1 cellular context compared by ENCODE assay signal in the genomic region with DNA sequence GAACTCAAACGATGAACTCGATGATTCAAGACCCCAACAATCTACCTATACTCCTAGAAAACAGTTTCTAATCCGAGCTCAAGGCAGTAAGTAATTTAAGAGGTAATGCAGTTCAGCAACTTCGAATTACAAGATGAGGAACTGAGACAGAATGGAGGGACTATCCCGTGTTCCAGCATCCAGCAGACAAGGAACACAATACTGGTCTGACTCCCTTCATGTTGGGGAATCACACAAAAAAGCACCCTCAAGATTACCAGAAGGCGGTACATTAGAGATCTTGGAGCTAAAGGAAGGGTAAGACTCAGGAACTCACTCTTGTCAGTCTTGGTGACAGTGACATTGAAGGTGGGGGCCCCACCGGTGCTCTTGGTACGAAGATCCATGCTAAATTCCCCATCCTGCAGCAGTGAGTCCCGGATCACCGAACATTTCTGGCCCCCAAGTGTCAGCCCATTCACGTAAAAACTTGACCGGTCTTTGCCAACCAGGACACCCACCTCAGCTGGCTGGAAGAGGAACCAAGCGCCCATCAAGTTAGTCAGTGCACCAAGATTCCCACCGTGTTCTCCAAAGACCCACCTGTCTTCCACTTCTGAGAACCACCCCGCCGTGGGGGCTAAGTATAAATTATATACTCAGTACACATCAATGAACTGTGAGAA.
TF ChIP-seq lines count a peak whose summit lies in the region.

No MANE protein-coding gene starts in this region.

TF ChIP-seq in K562, 482 proteins besides CTCF, POLR2A, EP300 and RAD21:
- no peak for TF ChIP-seq ZNF707 (CRISPR knock-in tag; conservative IDR thresholded peaks at IDR 0.05)
- TF ChIP-seq RBFOX2 (IDR thresholded peaks at IDR 0.05; ENCODE audit: low read depth, low read length): peak; percentile 58
- TF ChIP-seq, protein P1, sequence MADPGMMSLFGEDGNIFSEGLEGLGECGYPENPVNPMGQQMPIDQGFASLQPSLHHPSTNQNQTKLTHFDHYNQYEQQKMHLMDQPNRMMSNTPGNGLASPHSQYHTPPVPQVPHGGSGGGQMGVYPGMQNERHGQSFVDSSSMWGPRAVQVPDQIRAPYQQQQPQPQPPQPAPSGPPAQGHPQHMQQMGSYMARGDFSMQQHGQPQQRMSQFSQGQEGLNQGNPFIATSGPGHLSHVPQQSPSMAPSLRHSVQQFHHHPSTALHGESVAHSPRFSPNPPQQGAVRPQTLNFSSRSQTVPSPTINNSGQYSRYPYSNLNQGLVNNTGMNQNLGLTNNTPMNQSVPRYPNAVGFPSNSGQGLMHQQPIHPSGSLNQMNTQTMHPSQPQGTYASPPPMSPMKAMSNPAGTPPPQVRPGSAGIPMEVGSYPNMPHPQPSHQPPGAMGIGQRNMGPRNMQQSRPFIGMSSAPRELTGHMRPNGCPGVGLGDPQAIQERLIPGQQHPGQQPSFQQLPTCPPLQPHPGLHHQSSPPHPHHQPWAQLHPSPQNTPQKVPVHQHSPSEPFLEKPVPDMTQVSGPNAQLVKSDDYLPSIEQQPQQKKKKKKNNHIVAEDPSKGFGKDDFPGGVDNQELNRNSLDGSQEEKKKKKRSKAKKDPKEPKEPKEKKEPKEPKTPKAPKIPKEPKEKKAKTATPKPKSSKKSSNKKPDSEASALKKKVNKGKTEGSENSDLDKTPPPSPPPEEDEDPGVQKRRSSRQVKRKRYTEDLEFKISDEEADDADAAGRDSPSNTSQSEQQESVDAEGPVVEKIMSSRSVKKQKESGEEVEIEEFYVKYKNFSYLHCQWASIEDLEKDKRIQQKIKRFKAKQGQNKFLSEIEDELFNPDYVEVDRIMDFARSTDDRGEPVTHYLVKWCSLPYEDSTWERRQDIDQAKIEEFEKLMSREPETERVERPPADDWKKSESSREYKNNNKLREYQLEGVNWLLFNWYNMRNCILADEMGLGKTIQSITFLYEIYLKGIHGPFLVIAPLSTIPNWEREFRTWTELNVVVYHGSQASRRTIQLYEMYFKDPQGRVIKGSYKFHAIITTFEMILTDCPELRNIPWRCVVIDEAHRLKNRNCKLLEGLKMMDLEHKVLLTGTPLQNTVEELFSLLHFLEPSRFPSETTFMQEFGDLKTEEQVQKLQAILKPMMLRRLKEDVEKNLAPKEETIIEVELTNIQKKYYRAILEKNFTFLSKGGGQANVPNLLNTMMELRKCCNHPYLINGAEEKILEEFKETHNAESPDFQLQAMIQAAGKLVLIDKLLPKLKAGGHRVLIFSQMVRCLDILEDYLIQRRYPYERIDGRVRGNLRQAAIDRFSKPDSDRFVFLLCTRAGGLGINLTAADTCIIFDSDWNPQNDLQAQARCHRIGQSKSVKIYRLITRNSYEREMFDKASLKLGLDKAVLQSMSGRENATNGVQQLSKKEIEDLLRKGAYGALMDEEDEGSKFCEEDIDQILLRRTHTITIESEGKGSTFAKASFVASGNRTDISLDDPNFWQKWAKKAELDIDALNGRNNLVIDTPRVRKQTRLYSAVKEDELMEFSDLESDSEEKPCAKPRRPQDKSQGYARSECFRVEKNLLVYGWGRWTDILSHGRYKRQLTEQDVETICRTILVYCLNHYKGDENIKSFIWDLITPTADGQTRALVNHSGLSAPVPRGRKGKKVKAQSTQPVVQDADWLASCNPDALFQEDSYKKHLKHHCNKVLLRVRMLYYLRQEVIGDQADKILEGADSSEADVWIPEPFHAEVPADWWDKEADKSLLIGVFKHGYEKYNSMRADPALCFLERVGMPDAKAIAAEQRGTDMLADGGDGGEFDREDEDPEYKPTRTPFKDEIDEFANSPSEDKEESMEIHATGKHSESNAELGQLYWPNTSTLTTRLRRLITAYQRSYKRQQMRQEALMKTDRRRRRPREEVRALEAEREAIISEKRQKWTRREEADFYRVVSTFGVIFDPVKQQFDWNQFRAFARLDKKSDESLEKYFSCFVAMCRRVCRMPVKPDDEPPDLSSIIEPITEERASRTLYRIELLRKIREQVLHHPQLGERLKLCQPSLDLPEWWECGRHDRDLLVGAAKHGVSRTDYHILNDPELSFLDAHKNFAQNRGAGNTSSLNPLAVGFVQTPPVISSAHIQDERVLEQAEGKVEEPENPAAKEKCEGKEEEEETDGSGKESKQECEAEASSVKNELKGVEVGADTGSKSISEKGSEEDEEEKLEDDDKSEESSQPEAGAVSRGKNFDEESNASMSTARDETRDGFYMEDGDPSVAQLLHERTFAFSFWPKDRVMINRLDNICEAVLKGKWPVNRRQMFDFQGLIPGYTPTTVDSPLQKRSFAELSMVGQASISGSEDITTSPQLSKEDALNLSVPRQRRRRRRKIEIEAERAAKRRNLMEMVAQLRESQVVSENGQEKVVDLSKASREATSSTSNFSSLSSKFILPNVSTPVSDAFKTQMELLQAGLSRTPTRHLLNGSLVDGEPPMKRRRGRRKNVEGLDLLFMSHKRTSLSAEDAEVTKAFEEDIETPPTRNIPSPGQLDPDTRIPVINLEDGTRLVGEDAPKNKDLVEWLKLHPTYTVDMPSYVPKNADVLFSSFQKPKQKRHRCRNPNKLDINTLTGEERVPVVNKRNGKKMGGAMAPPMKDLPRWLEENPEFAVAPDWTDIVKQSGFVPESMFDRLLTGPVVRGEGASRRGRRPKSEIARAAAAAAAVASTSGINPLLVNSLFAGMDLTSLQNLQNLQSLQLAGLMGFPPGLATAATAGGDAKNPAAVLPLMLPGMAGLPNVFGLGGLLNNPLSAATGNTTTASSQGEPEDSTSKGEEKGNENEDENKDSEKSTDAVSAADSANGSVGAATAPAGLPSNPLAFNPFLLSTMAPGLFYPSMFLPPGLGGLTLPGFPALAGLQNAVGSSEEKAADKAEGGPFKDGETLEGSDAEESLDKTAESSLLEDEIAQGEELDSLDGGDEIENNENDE (IDR thresholded peaks at IDR 0.05; ENCODE audit: low read depth, low read length): no peak
- TF ChIP-seq TEAD4 (IDR thresholded peaks at IDR 0.05; ENCODE audit: low read length): no peak
- no peak for TF ChIP-seq TEAD4 (CRISPR knock-in tag; IDR thresholded peaks at IDR 0.05; ENCODE audit: borderline replicate concordance)
- no peak for TF ChIP-seq RHOXF2B (CRISPR knock-in tag; conservative IDR thresholded peaks at IDR 0.05)
- TF ChIP-seq, protein P2, sequence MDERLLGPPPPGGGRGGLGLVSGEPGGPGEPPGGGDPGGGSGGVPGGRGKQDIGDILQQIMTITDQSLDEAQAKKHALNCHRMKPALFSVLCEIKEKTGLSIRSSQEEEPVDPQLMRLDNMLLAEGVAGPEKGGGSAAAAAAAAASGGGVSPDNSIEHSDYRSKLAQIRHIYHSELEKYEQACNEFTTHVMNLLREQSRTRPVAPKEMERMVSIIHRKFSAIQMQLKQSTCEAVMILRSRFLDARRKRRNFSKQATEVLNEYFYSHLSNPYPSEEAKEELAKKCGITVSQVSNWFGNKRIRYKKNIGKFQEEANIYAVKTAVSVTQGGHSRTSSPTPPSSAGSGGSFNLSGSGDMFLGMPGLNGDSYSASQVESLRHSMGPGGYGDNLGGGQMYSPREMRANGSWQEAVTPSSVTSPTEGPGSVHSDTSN (CRISPR knock-in tag; IDR thresholded peaks at IDR 0.05; ENCODE audit: low read depth): no peak
- TF ChIP-seq, protein P2 (tag; conservative IDR thresholded peaks at IDR 0.05; ENCODE audit: low read depth): no peak
- TF ChIP-seq TFAM (CRISPR knock-in tag; conservative IDR thresholded peaks at IDR 0.05): no peak
